Comparison of ENCODE assay signal across 9 cellular contexts in the genomic region with DNA sequence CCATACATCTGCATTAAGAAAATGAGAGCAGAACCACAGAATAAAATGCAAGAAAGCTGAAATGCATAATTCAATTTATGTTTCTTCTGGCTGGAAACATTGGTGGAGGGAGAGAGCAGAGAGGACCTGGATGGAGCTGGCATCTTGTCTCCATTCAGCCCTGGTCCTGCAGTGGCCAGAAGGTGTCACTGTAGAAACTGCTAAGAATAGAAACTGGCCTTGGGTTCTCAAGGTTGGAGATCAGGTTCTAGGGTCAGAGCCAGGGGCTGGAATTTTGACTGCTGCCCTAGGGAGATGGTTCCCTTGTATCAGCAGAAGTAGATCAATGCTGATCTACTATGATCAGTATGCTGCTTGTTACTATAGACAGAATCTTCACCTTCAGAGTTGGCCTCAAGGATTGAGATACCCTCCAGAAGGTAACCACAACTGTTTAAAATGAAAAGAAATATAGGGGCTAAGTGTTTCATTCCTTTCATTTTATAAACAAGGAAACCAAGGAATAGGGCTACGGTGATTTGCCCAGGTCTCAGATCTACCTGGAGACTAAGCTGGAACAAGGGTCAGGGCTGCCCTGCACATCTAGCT. TPM values are rescaled to one million over a fixed set of nuclear protein-coding genes. Genes with fewer than 3 reads are reported as not detected.
DNase-seq lines count a peak whose midpoint lies in the region; ATAC-seq, FAIRE-seq and TF ChIP-seq lines count a peak whose summit lies in the region.
"Had no signal": no experiment of that assay in that cellular context is flagged by ENCODE, and none has a peak within 500 bp of the region (broad histone marks: within the 10 kb centered on the region; RNA-seq: fewer than 3 reads in every experiment).

No MANE protein-coding gene starts in this region.

- no peaks in the 10 kb centered on the region for H3K36me3 ChIP-seq in bronchial epithelial cell (ENCODE audit: control insufficient read depth, insufficient read depth, low read length)
- H3K36me3 ChIP-seq: neutrophil had no signal

- ATAC-seq in HG03460 (IDR thresholded peaks at IDR 0.05; ENCODE audit: unreplicated experiment) = no peak
- ATAC-seq in GM19023 (IDR thresholded peaks at IDR 0.05; ENCODE audit: unreplicated experiment) = no peak
- no peak for ATAC-seq in GM18858 (IDR thresholded peaks at IDR 0.05; ENCODE audit: unreplicated experiment)

- no peaks in the 10 kb centered on the region for H3K27me3 ChIP-seq in bronchial epithelial cell (ENCODE audit: control insufficient read depth, insufficient read depth, low read length)
- H3K27me3 ChIP-seq: neutrophil had no signal

- no peak overlapping the region for H3K4me3 ChIP-seq in bronchial epithelial cell (ENCODE audit: low read depth, low read length)

- FAIRE-seq in bronchial epithelial cell (lab: Jason Lieb, UNC) = no peak

- TF ChIP-seq CTCF in LNCAP (IDR thresholded peaks at IDR 0.05) (peak; percentile 82), bronchial epithelial cell (IDR thresholded peaks at IDR 0.05; ENCODE audit: insufficient read depth, low read length, severe bottlenecking) (peak; percentile 77)

- DNase-seq in GM03348 (ENCODE audit: low spot score) = peak; percentile 31
- DNase-seq in bronchial epithelial cell (ENCODE audit: low read depth) = peak; percentile 43
- peak; percentile 76 for DNase-seq in myocyte (ENCODE audit: low read depth)
- no peak for DNase-seq in NCI-H2107 (lab: John Stamatoyannopoulos, UW)

RNA-seq across cellular contexts. Expression of gene TAS2R41, which starts 13.1 kb away (rescaled TPM):
- total RNA-seq in bronchial epithelial cell = not detected in 2 replicates
- total RNA-seq in myocyte = not detected in 2 replicates
- not detected for polyA plus RNA-seq in myocyte (2012)

RNA-seq across cellular contexts. Expression of gene TAS2R60, which starts 47.6 kb away (rescaled TPM):
- total RNA-seq in bronchial epithelial cell = not detected in 2 replicates
- total RNA-seq in myocyte = not detected in 2 replicates
- not detected for polyA plus RNA-seq in myocyte (2012)
